15 cellular contexts compared by ENCODE assay signal in the genomic region with DNA sequence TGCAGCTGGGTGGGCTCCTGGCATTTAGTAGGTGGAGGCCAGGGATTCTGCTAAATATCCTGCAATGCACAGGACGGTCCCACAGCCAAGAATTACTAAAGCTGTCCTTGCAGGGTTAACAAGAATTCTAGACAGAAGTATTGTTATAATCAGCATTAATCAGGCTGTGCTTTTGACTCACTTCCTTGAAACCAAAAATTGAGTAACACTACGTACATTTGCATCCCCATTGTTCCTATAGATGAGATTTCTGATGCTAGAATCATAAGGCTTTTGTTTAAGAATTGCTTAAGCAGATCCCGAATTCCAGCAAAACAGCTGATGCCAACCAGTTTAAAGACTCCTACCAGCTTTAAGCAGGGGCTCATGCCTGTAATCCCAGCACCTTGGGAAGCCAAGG. TPM values are rescaled to one million over a fixed set of nuclear protein-coding genes. Genes with fewer than 3 reads are reported as not detected.
DNase-seq lines count a peak whose midpoint lies in the region; ATAC-seq and TF ChIP-seq lines count a peak whose summit lies in the region.
"Had no signal": no experiment of that assay in that cellular context is flagged by ENCODE, and none has a peak within 500 bp of the region (broad histone marks: within the 10 kb centered on the region; RNA-seq: fewer than 3 reads in every experiment).

No MANE protein-coding gene starts in this region.

- H3K27ac Mint-ChIP-seq in MCF 10A (ENCODE audit: low read depth, unreplicated experiment) = no peak overlapping the region
- H3K27ac Mint-ChIP-seq: CD4-positive, CD25-positive, alpha-beta regulatory T cell had no signal

- no peak overlapping the region for H3K9ac ChIP-seq in PC-3 (ENCODE audit: low read length)
- H3K9ac ChIP-seq: KMS-11 had no signal

- H3K36me3 ChIP-seq in breast epithelium (no peaks in the 10 kb centered on the region), PC-3 (ENCODE audit: low read depth, low read length) (no peaks in the 10 kb centered on the region)
- H3K36me3 ChIP-seq: BE2C had no signal

- intact Hi-C loops in MCF 10A (cut with micrococcal nuclease) (loop anchor here (1.0 to 5.0 kb wide), 4 partner anchors 214 to 484 kb away; a partner anchor contains a TSS), breast epithelium (cut with DNase I; ENCODE audit: low total_unique reads) (no loop called here), PC-3 (cut with micrococcal nuclease) (loop anchor here (1.0 kb wide), 1 partner anchor 214 kb away; no protein-coding TSS in a partner anchor), posterior cingulate gyrus (cut with DNase I) (loop anchor here (1.0 kb wide), 1 partner anchor 224 kb away; a partner anchor contains a TSS)

- ATAC-seq in PC-3 = no peak

- TF ChIP-seq POLR2A in breast epithelium (IDR thresholded peaks at IDR 0.05) = no peak

- 0 out of 2 replicates have a peak overlapping the region, but pooled peaks have one; percentile 75 for H3K4me2 ChIP-seq in PC-3 (ENCODE audit: low read length)

- H3K27ac ChIP-seq in breast epithelium (no peak overlapping the region), PC-3 (ENCODE audit: low read length) (no peak overlapping the region)
- H3K27ac ChIP-seq: KMS-11 had no signal

- no peak overlapping the region for H3K4me3 ChIP-seq in breast epithelium
- no peak overlapping the region for H3K4me3 ChIP-seq in PC-3 (ENCODE audit: low read length)
- H3K4me3 ChIP-seq in epithelial cell of esophagus (ENCODE audit: low read length) = no peak overlapping the region

- H4K20me1 ChIP-seq in PC-3 (ENCODE audit: low read length) = no peaks in the 10 kb centered on the region

- H3K27me3 Mint-ChIP-seq in MCF 10A (ENCODE audit: insufficient read depth, unreplicated experiment) = peaks cover 70% of the 10 kb centered on the region

- H3K4me3 Mint-ChIP-seq in MCF 10A (ENCODE audit: unreplicated experiment) = no peak overlapping the region

- POLR2A ChIA-PET in MCF 10A (lab: Yijun Ruan, JAX) (interaction anchor here (0.6 to 1.7 kb wide), 3 partner anchors 214 to 316 kb away, joined by 4 to 9 read pairs (median 4); no protein-coding TSS in a partner anchor), PC-3 (lab: Charles Lee; ENCODE audit: unreplicated experiment) (no interaction called here)

- no peaks in the 10 kb centered on the region for H3F3A ChIP-seq in PC-3 (ENCODE audit: low read length, unreplicated experiment)

- CTCF ChIA-PET in MCF 10A (lab: Yijun Ruan, JAX) = interaction anchor here (0.6 to 6.3 kb wide), 31 partner anchors 9 to 1323 kb away, joined by 3 to 121 read pairs (median 5); no protein-coding TSS in a partner anchor
- CTCF ChIA-PET in PC-3 (lab: Charles Lee) = no interaction called here

- H3K4me1 ChIP-seq in breast epithelium = no peaks in the 10 kb centered on the region
- peaks cover 6% of the 10 kb centered on the region; the same call in 1 of the 2 replicates for H3K4me1 ChIP-seq in PC-3 (ENCODE audit: insufficient read depth, low read length)
- H3K4me1 ChIP-seq: BE2C had no signal

- H3K79me2 ChIP-seq in PC-3 (ENCODE audit: low read length) = no peaks in the 10 kb centered on the region

- H3K9me3 ChIP-seq in breast epithelium = no peaks in the 10 kb centered on the region
- H3K9me3 ChIP-seq in PC-3 (ENCODE audit: low read length) = no peaks in the 10 kb centered on the region
- H3K9me3 ChIP-seq: BE2C had no signal

- H3K4me1 Mint-ChIP-seq in MCF 10A (ENCODE audit: insufficient read depth, unreplicated experiment) = peaks cover 7% of the 10 kb centered on the region

- H3K9me3 Mint-ChIP-seq in MCF 10A (ENCODE audit: unreplicated experiment) = no peaks in the 10 kb centered on the region
- H3K9me3 Mint-ChIP-seq: CD4-positive, CD25-positive, alpha-beta regulatory T cell had no signal

- TF ChIP-seq CTCF in MCF 10A (IDR thresholded peaks at IDR 0.05; ENCODE audit: unreplicated experiment) (no peak), breast epithelium (IDR thresholded peaks at IDR 0.05) (no peak), PC-3 (conservative IDR thresholded peaks at IDR 0.05; ENCODE audit: low read depth, low read length) (no peak), epithelial cell of esophagus (IDR thresholded peaks at IDR 0.05; ENCODE audit: insufficient read depth, low read depth, low read length, missing control alignments) (no peak)

- H3K27me3 ChIP-seq in breast epithelium = peaks cover 0 to 42% of the 10 kb centered on the region in 2 donors
- H3K27me3 ChIP-seq in PC-3 (ENCODE audit: low read length) = peaks cover 13% of the 10 kb centered on the region
- H3K27me3 ChIP-seq: BE2C had no signal

- peak; percentile 59 for DNase-seq in MCF 10A (ENCODE audit: unreplicated experiment)
- no peak for DNase-seq in breast epithelium (ENCODE audit: low spot score in 2 of 2)
- no peak for DNase-seq in PC-3
- DNase-seq in epithelial cell of esophagus (ENCODE audit: low read depth) = peak; percentile 83
- DNase-seq in posterior cingulate gyrus = no peak
- DNase-seq in SHP77 (lab: John Stamatoyannopoulos, UW) = no peak
- DNase-seq in GDM1 (lab: John Stamatoyannopoulos, UW) = no peak
- DNase-seq in T-helper 9 cell = no peak
- DNase-seq: SIG-M5 had no signal

- no peaks in the 10 kb centered on the region for H3K36me3 Mint-ChIP-seq in MCF 10A (ENCODE audit: insufficient read depth, unreplicated experiment)
- H3K36me3 Mint-ChIP-seq: CD4-positive, CD25-positive, alpha-beta regulatory T cell had no signal

- H3K9me2 ChIP-seq in PC-3 (replicated peaks; ENCODE audit: low read length) = no peaks in the 10 kb centered on the region

- no TSS peak for BruUV-seq in MCF 10A (replicated peaks; lab: Mats Ljungman, UMichigan)
- BruUV-seq in PC-3 (replicated peaks; lab: Mats Ljungman, UMichigan) = no TSS peak

- H2AFZ ChIP-seq in PC-3 (ENCODE audit: low read length) = no peak overlapping the region

RNA-seq across cellular contexts. Expression of a gene that starts 11.4 kb away (rescaled TPM):
- total RNA-seq in MCF 10A (2022) (not detected in 2 replicates), breast epithelium (not detected), PC-3 (2014; rRNA removed) (not detected in 2 replicates)
- total RNA-seq: CD4-positive, CD25-positive, alpha-beta regulatory T cell; HT1080; M059J; RPMI7951 had no signal

RNA-seq across cellular contexts. Expression of a gene that starts 58.6 kb away (rescaled TPM):
- not detected in 2 replicates for total RNA-seq in MCF 10A (2022)
- total RNA-seq in breast epithelium = under 1 TPM in 1 of 3 donors, not detected in 2; 0.15 TPM
- total RNA-seq in PC-3 (2014; rRNA removed) = not detected in 2 replicates
- total RNA-seq: CD4-positive, CD25-positive, alpha-beta regulatory T cell; HT1080; M059J had no signal

Comparison
In these comparisons a context has a peak if more than half of its experiments do, and no peak if none do; other contexts are left out.
1. DNase-seq: peak in MCF 10A (single experiment) and epithelial cell of esophagus (single experiment); none in breast epithelium (0 of 2), PC-3 (single experiment), posterior cingulate gyrus (0 of 10), SHP77 (0 of 2), GDM1 (single experiment) and T-helper 9 cell (single experiment).